9 cellular contexts compared by ENCODE assay signal in the genomic region with DNA sequence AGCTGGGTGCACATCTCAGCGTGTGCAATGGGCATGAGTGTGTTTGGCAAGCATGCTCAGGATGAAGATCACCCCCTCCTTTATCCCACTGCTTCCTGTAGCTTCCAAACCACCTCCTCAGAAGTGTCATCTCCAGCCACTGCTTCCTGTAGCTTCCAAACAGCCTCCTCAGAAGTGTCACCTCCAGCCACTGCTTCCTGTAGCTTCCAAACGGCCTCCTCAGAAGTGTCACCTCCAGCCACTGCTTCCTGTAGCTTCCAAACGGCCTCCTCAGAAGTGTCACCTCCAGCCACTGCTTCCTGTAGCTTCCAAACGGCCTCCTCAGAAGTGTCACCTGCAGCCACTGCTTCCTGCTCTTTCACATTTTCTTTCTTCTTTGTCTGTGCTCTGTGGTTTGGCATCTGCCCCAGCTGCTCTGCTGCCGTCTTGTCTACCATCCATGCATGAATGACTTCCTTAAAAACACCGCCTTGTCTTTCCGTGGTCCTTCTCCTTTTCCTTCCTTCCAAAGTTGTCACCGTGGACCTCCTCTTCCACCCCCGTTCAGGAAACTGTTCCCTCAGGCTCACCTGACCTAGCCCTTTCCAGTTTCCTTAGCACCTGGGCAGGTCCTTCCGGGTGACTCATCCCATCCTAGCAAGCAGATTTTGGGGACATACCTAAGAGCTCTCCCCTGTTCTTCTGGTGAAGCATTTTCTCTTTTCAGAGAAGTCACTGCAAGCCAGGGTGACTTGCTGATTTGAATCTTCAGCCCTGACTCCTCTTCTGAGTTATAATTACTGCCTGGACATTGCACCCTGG. TPM values are rescaled to one million over a fixed set of nuclear protein-coding genes. Genes with fewer than 3 reads are reported as not detected.
DNase-seq lines count a peak whose midpoint lies in the region; ATAC-seq and TF ChIP-seq lines count a peak whose summit lies in the region.
"Had no signal": no experiment of that assay in that cellular context is flagged by ENCODE, and none has a peak within 500 bp of the region (broad histone marks: within the 10 kb centered on the region; RNA-seq: fewer than 3 reads in every experiment).

No MANE protein-coding gene starts in this region.

- peaks cover 17% of the 10 kb centered on the region for H3K4me1 ChIP-seq in Loucy (ENCODE audit: insufficient read depth, low read length, poor library complexity, severe bottlenecking)
- no peaks in the 10 kb centered on the region for H3K4me1 ChIP-seq in aorta (ENCODE audit: control insufficient read depth in 1 of 2, insufficient read depth in 2 of 2, low read length in 2 of 2)
- H3K4me1 ChIP-seq: ascending aorta had no signal

- DNase-seq in central memory CD8-positive, alpha-beta T cell (ENCODE audit: low spot score in 2 of 2): peak in 1 of 2 donors; percentile 57
- DNase-seq in NCI-H2107 treated with DMSO at 0.1 percent for 48 hours (lab: John Stamatoyannopoulos, UW; ENCODE audit: unreplicated experiment) (no peak), aorta (no peak), NCI-H446 treated with DMSO at 0.1 percent for 48 hours (lab: John Stamatoyannopoulos, UW) (no peak), NCI-H2081 treated with DMSO at 0.1 percent for 48 hours (lab: John Stamatoyannopoulos, UW) (no peak)

- H3K36me3 Mint-ChIP-seq in central memory CD8-positive, alpha-beta T cell (ENCODE audit: insufficient read depth): peaks cover 12% of the 10 kb centered on the region

- H3K27ac ChIP-seq in aorta (ENCODE audit: low read depth in 1 of 2, low read length in 2 of 2): no peak overlapping the region
- H3K27ac ChIP-seq: ascending aorta had no signal

- H3K4me2 ChIP-seq in Loucy (ENCODE audit: low read depth, low read length, poor library complexity, severe bottlenecking): peak overlapping the region; percentile 29

- H3K27ac Mint-ChIP-seq in central memory CD8-positive, alpha-beta T cell (ENCODE audit: low read depth): peak overlapping the region; percentile 89

- H3K27me3 Mint-ChIP-seq in central memory CD8-positive, alpha-beta T cell: no peaks in the 10 kb centered on the region

- no peaks in the 10 kb centered on the region for H3K36me3 ChIP-seq in Loucy (ENCODE audit: insufficient read depth, low read length)
- H3K36me3 ChIP-seq in aorta (ENCODE audit: control insufficient read depth in 1 of 2, insufficient read depth in 2 of 2, low read length in 1 of 2): peaks cover 0 to 3% of the 10 kb centered on the region in 2 donors

- no peak overlapping the region for H2AFZ ChIP-seq in Loucy (ENCODE audit: low read length)

- TF ChIP-seq CTCF in Loucy (conservative IDR thresholded peaks at IDR 0.05; ENCODE audit: low read length): no peak

- WGBS in aorta, 2 donors: 80% methylated on average over 10 of the region's 10 CpGs

- no peak overlapping the region for H3K4me3 ChIP-seq in Loucy (ENCODE audit: low read length, poor library complexity, severe bottlenecking)
- no peak overlapping the region for H3K4me3 ChIP-seq in aorta (ENCODE audit: low read length in 2 of 2)
- H3K4me3 ChIP-seq: ascending aorta had no signal

- peaks cover 41% of the 10 kb centered on the region for H3K4me1 Mint-ChIP-seq in central memory CD8-positive, alpha-beta T cell

- H3K27me3 ChIP-seq in Loucy (ENCODE audit: insufficient read depth, low read length, poor library complexity, severe bottlenecking): no peaks in the 10 kb centered on the region
- no peaks in the 10 kb centered on the region for H3K27me3 ChIP-seq in aorta (ENCODE audit: control insufficient read depth in 1 of 2, insufficient read depth in 2 of 2, low read length in 1 of 2)
- H3K27me3 ChIP-seq: ascending aorta had no signal

- peak overlapping the region; percentile 47 for H3K4me3 Mint-ChIP-seq in central memory CD8-positive, alpha-beta T cell

- no peaks in the 10 kb centered on the region for H3K79me2 ChIP-seq in Loucy (ENCODE audit: insufficient read depth, low read length)

- ATAC-seq in GM18511 (IDR thresholded peaks at IDR 0.05; ENCODE audit: unreplicated experiment): peak; percentile 91
- ATAC-seq in GM21786 (IDR thresholded peaks at IDR 0.05; ENCODE audit: unreplicated experiment): peak; percentile 87
- ATAC-seq in central memory CD8-positive, alpha-beta T cell (replicated peaks; ENCODE audit: extremely low read depth, poor library complexity, severe bottlenecking): peak; percentile 83
- no peak for ATAC-seq in aorta (ENCODE audit: low FRiP score)

- no peaks in the 10 kb centered on the region for H4K20me1 ChIP-seq in Loucy (ENCODE audit: insufficient read depth, low read length, poor library complexity, severe bottlenecking)

- H3K9me2 ChIP-seq in Loucy (replicated peaks; ENCODE audit: low read depth, low read length): no peaks in the 10 kb centered on the region

- H3F3A ChIP-seq in Loucy (ENCODE audit: low read depth): no peaks in the 10 kb centered on the region

- H3K9me3 ChIP-seq in Loucy (ENCODE audit: insufficient read depth, low read depth, low read length) (no peaks in the 10 kb centered on the region), aorta (ENCODE audit: control insufficient read depth, low read length) (no peaks in the 10 kb centered on the region)
- H3K9me3 ChIP-seq: ascending aorta had no signal

- no peak overlapping the region for H3K9ac ChIP-seq in Loucy (ENCODE audit: low read depth, low read length, poor library complexity, severe bottlenecking)

- intact Hi-C loops in aorta (cut with DNase I): no loop called here

- H3K9me3 Mint-ChIP-seq in central memory CD8-positive, alpha-beta T cell: no peaks in the 10 kb centered on the region

RNA-seq across cellular contexts. Expression of gene TIAM2, which starts 43.5 kb away (rescaled TPM):
- 10 to 100 TPM; 16.1 to 19.9 TPM for total RNA-seq in aorta
- polyA plus RNA-seq in aorta: 1 to 10 TPM; 1.6 to 7.0 TPM
